9 cellular contexts compared by ENCODE assay signal in the genomic region with DNA sequence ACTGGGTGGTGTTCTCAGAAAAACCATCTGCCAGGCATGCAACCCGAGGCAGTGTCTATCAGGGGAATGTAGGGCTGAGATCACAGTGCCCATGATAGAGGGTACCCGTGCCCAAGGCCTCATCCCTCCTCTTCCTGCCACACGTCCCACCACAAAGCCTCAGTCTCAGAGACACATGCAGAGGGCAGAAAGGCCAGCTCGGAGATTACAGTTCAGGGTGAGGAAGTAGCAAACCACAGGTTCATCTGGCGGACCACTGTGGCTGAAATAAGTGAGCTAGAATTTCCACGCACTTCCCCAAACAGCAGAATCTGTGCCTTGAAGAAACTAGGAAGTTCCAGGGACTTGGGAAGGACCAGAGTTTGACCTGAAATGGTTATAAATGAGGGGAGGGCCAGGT. TPM values are rescaled to one million over a fixed set of nuclear protein-coding genes. Genes with fewer than 3 reads are reported as not detected.
DNase-seq lines count a peak whose midpoint lies in the region; ATAC-seq and TF ChIP-seq lines count a peak whose summit lies in the region.
"Had no signal": no experiment of that assay in that cellular context is flagged by ENCODE, and none has a peak within 500 bp of the region (broad histone marks: within the 10 kb centered on the region; RNA-seq: fewer than 3 reads in every experiment).

No MANE protein-coding gene starts in this region.

- H3K4me3 Mint-ChIP-seq in CD4-positive, alpha-beta memory T cell: peak overlapping the region in 4 of 8 donors; percentile 18 to 60 (median 34)

- intact Hi-C loops in CD4-positive, alpha-beta memory T cell (cut with micrococcal nuclease): no loop called here
- intact Hi-C loops in tibial artery (cut with DNase I; ENCODE audit: low total_unique reads): no loop called here

- H3K36me3 Mint-ChIP-seq in CD4-positive, alpha-beta memory T cell: no peaks in the 10 kb centered on the region

- no peak overlapping the region for H3K27ac ChIP-seq in CD4-positive, alpha-beta memory T cell (ENCODE audit: low read depth, low read length)
- no peak overlapping the region for H3K27ac ChIP-seq in tibial artery

- peaks cover 5 to 15% (median 10%) of the 10 kb centered on the region in 4 donors for H3K4me1 Mint-ChIP-seq in CD4-positive, alpha-beta memory T cell

- H3K27me3 ChIP-seq in CD4-positive, alpha-beta memory T cell (ENCODE audit: insufficient read depth, low read length): no peaks in the 10 kb centered on the region
- H3K27me3 ChIP-seq in tibial artery: peaks cover 0 to 13% of the 10 kb centered on the region in 2 donors
- H3K27me3 ChIP-seq: tibial nerve had no signal

- H3K9me3 Mint-ChIP-seq in CD4-positive, alpha-beta memory T cell: no peaks in the 10 kb centered on the region

- ATAC-seq in GM19468 (IDR thresholded peaks at IDR 0.05; ENCODE audit: extremely low read depth, unreplicated experiment) (peak; percentile 35), GM19035 (IDR thresholded peaks at IDR 0.05; ENCODE audit: unreplicated experiment) (no peak)

- H3K36me3 ChIP-seq in CD4-positive, alpha-beta memory T cell (ENCODE audit: insufficient read depth, low read length): no peaks in the 10 kb centered on the region
- H3K36me3 ChIP-seq in tibial artery: no peaks in the 10 kb centered on the region
- H3K36me3 ChIP-seq: tibial nerve had no signal

- peaks cover 11% of the 10 kb centered on the region for H3K4me1 ChIP-seq in CD4-positive, alpha-beta memory T cell (ENCODE audit: insufficient read depth, low read length)
- H3K4me1 ChIP-seq in tibial artery: no peaks in the 10 kb centered on the region
- H3K4me1 ChIP-seq: tibial nerve had no signal

- DNase-seq in CD4-positive, alpha-beta memory T cell: peak in 1 of 5 donors; percentile 2
- peak; percentile 86 for DNase-seq in Jurkat, Clone E6-1 (ENCODE audit: low read depth, low spot score)
- DNase-seq in amygdala (lab: John Stamatoyannopoulos, UW) (peak in 29 of 56 donors; percentile 10 to 68 (median 25)), tibial artery (peak; percentile 48 to 68), COLO829 (ENCODE audit: low spot score) (no peak), COR-L47 (lab: John Stamatoyannopoulos, UW) (no peak)

- H3K27ac Mint-ChIP-seq in CD4-positive, alpha-beta memory T cell: peak overlapping the region in 4 of 7 donors; percentile 16 to 77 (median 47)

- no peak for TF ChIP-seq CTCF in tibial artery (IDR thresholded peaks at IDR 0.05)

- POLR2A ChIA-PET in CD4-positive, alpha-beta memory T cell (lab: Charles Lee; ENCODE audit: partially characterized antibody): no interaction called here

- peaks cover 4% of the 10 kb centered on the region in 2 donors for H3K27me3 Mint-ChIP-seq in CD4-positive, alpha-beta memory T cell

- CTCF ChIA-PET in CD4-positive, alpha-beta memory T cell (lab: Charles Lee; ENCODE audit: partially characterized antibody): no interaction called here

- no peak overlapping the region for H3K4me3 ChIP-seq in CD4-positive, alpha-beta memory T cell (ENCODE audit: low read length in 2 of 2)
- no peak overlapping the region for H3K4me3 ChIP-seq in Jurkat, Clone E6-1 (ENCODE audit: low read length)
- H3K4me3 ChIP-seq in tibial artery: no peak overlapping the region
- H3K4me3 ChIP-seq: tibial nerve had no signal

- no peaks in the 10 kb centered on the region for H3K9me3 ChIP-seq in CD4-positive, alpha-beta memory T cell (ENCODE audit: control insufficient read depth in 1 of 2, low read length in 2 of 2)
- H3K9me3 ChIP-seq in tibial artery: no peaks in the 10 kb centered on the region
- H3K9me3 ChIP-seq: tibial nerve had no signal

RNA-seq across cellular contexts. Expression of a gene that starts 33.8 kb away (rescaled TPM):
- 1 to 10 TPM; 1.3 to 2.2 TPM for total RNA-seq in CD4-positive, alpha-beta memory T cell
- polyA plus RNA-seq in CD4-positive, alpha-beta memory T cell: 1 to 10 TPM in 1 of 2 donors, under 1 TPM in 1; 0.78 to 1.1 TPM
- polyA plus RNA-seq in Jurkat, Clone E6-1 (2012; ENCODE audit: insufficient read depth, insufficient read length): 28.2 TPM

Comparison
In these comparisons a context has a peak if more than half of its experiments do, and no peak if none do; other contexts are left out.
1. DNase-seq: peak in Jurkat, Clone E6-1 (single experiment), amygdala (29 of 56) and tibial artery (2 of 2); none in COLO829 (single experiment) and COR-L47 (single experiment).